ENCODE assay signal across 11 cellular contexts in genomic region chr2:216056739-216057138, GRCh38. TPM values are rescaled to one million over a fixed set of nuclear protein-coding genes. Genes with fewer than 3 reads are reported as not detected.
DNase-seq lines count a peak whose midpoint lies in the region; ATAC-seq and TF ChIP-seq lines count a peak whose summit lies in the region.
"Had no signal": no experiment of that assay in that cellular context is flagged by ENCODE, and none has a peak within 500 bp of the region (broad histone marks: within the 10 kb centered on the region; RNA-seq: fewer than 3 reads in every experiment).

No MANE protein-coding gene starts in this region.

- BruUV-seq in MCF 10A (replicated peaks; lab: Mats Ljungman, UMichigan), result no TSS peak

- CTCF ChIA-PET in MCF 10A (lab: Yijun Ruan, JAX), result interaction anchor here (0.6 kb wide), 1 partner anchor 51 kb away, joined by 3 read pairs; no protein-coding TSS in a partner anchor

- H3K4me3 ChIP-seq in CD4-positive, CD25-positive, alpha-beta regulatory T cell (ENCODE audit: low read depth, low read length), result peak overlapping the region; percentile 88
- no peak overlapping the region for H3K4me3 ChIP-seq in choroid plexus epithelial cell (ENCODE audit: low read depth, low read length)
- H3K4me3 ChIP-seq: BLaER1 had no signal

- H3K27ac ChIP-seq in CD4-positive, CD25-positive, alpha-beta regulatory T cell (ENCODE audit: insufficient read depth, low read length, poor library complexity, severe bottlenecking), result peak overlapping the region; percentile 92
- H3K27ac ChIP-seq: BLaER1 had no signal

- peaks cover 22% of the 10 kb centered on the region for H3K4me1 ChIP-seq in CD4-positive, CD25-positive, alpha-beta regulatory T cell (ENCODE audit: control insufficient read depth, insufficient read depth, low read length, poor library complexity, severe bottlenecking)

- TF ChIP-seq CTCF in choroid plexus epithelial cell (conservative IDR thresholded peaks at IDR 0.05; ENCODE audit: low read depth, low read length) (no peak), MCF 10A (IDR thresholded peaks at IDR 0.05; ENCODE audit: unreplicated experiment) (no peak)

- H3K36me3 ChIP-seq in CD4-positive, CD25-positive, alpha-beta regulatory T cell (ENCODE audit: control insufficient read depth, insufficient read depth, low read length), result peaks cover 8% of the 10 kb centered on the region
- H3K36me3 ChIP-seq: BLaER1 had no signal

- peak overlapping the region; percentile 97 to 100 (median 99) for H3K27ac Mint-ChIP-seq in CD4-positive, CD25-positive, alpha-beta regulatory T cell
- H3K27ac Mint-ChIP-seq in MCF 10A (ENCODE audit: low read depth, unreplicated experiment), result no peak overlapping the region

- H3K9me3 ChIP-seq in CD4-positive, CD25-positive, alpha-beta regulatory T cell (ENCODE audit: control insufficient read depth in 2 of 2, low read length in 2 of 2), result no peaks in the 10 kb centered on the region
- H3K9me3 ChIP-seq: BLaER1 had no signal

- H3K36me3 Mint-ChIP-seq in CD4-positive, CD25-positive, alpha-beta regulatory T cell, result peaks cover 23% of the 10 kb centered on the region
- H3K36me3 Mint-ChIP-seq in MCF 10A (ENCODE audit: insufficient read depth, unreplicated experiment), result peaks cover 8% of the 10 kb centered on the region

- no peak for ATAC-seq in CD4-positive, CD25-positive, alpha-beta regulatory T cell (ENCODE audit: low read depth in 2 of 2)
- ATAC-seq in GM19043 (IDR thresholded peaks at IDR 0.05; ENCODE audit: low read depth, unreplicated experiment) (peak; percentile 37), HG03095 (IDR thresholded peaks at IDR 0.05; ENCODE audit: unreplicated experiment) (peak; percentile 41)

- POLR2A ChIA-PET in MCF 10A (lab: Yijun Ruan, JAX), result no interaction called here

- intact Hi-C loops in MCF 10A (cut with micrococcal nuclease), result no loop called here

- no peaks in the 10 kb centered on the region for H3K27me3 ChIP-seq in CD4-positive, CD25-positive, alpha-beta regulatory T cell (ENCODE audit: control insufficient read depth, insufficient read depth, low read length)
- H3K27me3 ChIP-seq: BLaER1 had no signal

- peaks cover 19 to 38% (median 28%) of the 10 kb centered on the region in 4 donors for H3K4me1 Mint-ChIP-seq in CD4-positive, CD25-positive, alpha-beta regulatory T cell
- peaks cover 5% of the 10 kb centered on the region for H3K4me1 Mint-ChIP-seq in MCF 10A (ENCODE audit: insufficient read depth, unreplicated experiment)

- H3K4me3 Mint-ChIP-seq in CD4-positive, CD25-positive, alpha-beta regulatory T cell, result peak overlapping the region in 3 of 4 donors; percentile 29 to 82 (median 43)
- no peak overlapping the region for H3K4me3 Mint-ChIP-seq in MCF 10A (ENCODE audit: unreplicated experiment)

- H3K9me3 Mint-ChIP-seq in CD4-positive, CD25-positive, alpha-beta regulatory T cell, result peaks cover 0 to 6% (median 0%) of the 10 kb centered on the region in 7 donors
- H3K9me3 Mint-ChIP-seq in MCF 10A (ENCODE audit: unreplicated experiment), result no peaks in the 10 kb centered on the region

- no peak for DNase-seq in CD4-positive, CD25-positive, alpha-beta regulatory T cell
- DNase-seq in choroid plexus epithelial cell (ENCODE audit: low read depth) (peak; percentile 22), hypothalamus (lab: John Stamatoyannopoulos, UW) (no peak), NCI-H1092 (lab: John Stamatoyannopoulos, UW) (no peak), MCF 10A (ENCODE audit: unreplicated experiment) (no peak)
- no peak for DNase-seq in activated CD8-positive, alpha-beta memory T cell treated with anti-CD3 and anti-CD28 coated beads for 24 hours
- DNase-seq: activated CD4-positive, alpha-beta T cell treated with anti-CD3 and anti-CD28 coated beads, Interleukin-2, amount 50 U/mL, for 48 hours; NCI-H510A treated with DMSO at 0.1 percent for 48 hours had no signal

- H3K27me3 Mint-ChIP-seq in CD4-positive, CD25-positive, alpha-beta regulatory T cell, result no peaks in the 10 kb centered on the region
- no peaks in the 10 kb centered on the region for H3K27me3 Mint-ChIP-seq in MCF 10A (ENCODE audit: insufficient read depth, unreplicated experiment)

RNA-seq across cellular contexts. Expression of gene PECR, which starts 24.9 kb away (rescaled TPM):
- 28.0 TPM for total RNA-seq in CD4-positive, CD25-positive, alpha-beta regulatory T cell
- 10 to 100 TPM; 43.2 to 73.8 (median 49.0) TPM for polyA plus RNA-seq in CD4-positive, CD25-positive, alpha-beta regulatory T cell
- 8.3 and 20.0 TPM in 2 replicates for total RNA-seq in MCF 10A (2022)

RNA-seq across cellular contexts. Expression of gene TMEM169, which starts 25.0 kb away (rescaled TPM):
- total RNA-seq in CD4-positive, CD25-positive, alpha-beta regulatory T cell, result 4.6 TPM
- polyA plus RNA-seq in CD4-positive, CD25-positive, alpha-beta regulatory T cell, result 10 to 100 TPM in 1 of 4 donors, 1 to 10 TPM in 3; 7.0 to 12.8 (median 8.7) TPM
- 0.25 and 0.35 TPM in 2 replicates for total RNA-seq in MCF 10A (2022)

RNA-seq across cellular contexts. Expression of gene MREG, which starts 43.4 kb away (rescaled TPM):
- total RNA-seq in CD4-positive, CD25-positive, alpha-beta regulatory T cell, result 10.8 TPM
- polyA plus RNA-seq in CD4-positive, CD25-positive, alpha-beta regulatory T cell, result 1 to 10 TPM in 3 of 4 donors, under 1 TPM in 1; 0.75 to 2.6 (median 2.0) TPM
- 6.8 and 10.4 TPM in 2 replicates for total RNA-seq in MCF 10A (2022)

RNA-seq across cellular contexts. Expression of gene XRCC5, which starts 52.4 kb away (rescaled TPM):
- 178 TPM for total RNA-seq in CD4-positive, CD25-positive, alpha-beta regulatory T cell
- 100 to 1,000 TPM; 272 to 336 (median 287) TPM for polyA plus RNA-seq in CD4-positive, CD25-positive, alpha-beta regulatory T cell
- total RNA-seq in MCF 10A (2022), result 159 and 198 TPM in 2 replicates

Comparison
In these comparisons a context has a peak if more than half of its experiments do, and no peak if none do; other contexts are left out.
1. ATAC-seq: peak in GM19043 (single experiment) and HG03095 (single experiment); none in CD4-positive, CD25-positive, alpha-beta regulatory T cell (0 of 2).